ENCODE assay signal across 8 cellular contexts in the genomic region with DNA sequence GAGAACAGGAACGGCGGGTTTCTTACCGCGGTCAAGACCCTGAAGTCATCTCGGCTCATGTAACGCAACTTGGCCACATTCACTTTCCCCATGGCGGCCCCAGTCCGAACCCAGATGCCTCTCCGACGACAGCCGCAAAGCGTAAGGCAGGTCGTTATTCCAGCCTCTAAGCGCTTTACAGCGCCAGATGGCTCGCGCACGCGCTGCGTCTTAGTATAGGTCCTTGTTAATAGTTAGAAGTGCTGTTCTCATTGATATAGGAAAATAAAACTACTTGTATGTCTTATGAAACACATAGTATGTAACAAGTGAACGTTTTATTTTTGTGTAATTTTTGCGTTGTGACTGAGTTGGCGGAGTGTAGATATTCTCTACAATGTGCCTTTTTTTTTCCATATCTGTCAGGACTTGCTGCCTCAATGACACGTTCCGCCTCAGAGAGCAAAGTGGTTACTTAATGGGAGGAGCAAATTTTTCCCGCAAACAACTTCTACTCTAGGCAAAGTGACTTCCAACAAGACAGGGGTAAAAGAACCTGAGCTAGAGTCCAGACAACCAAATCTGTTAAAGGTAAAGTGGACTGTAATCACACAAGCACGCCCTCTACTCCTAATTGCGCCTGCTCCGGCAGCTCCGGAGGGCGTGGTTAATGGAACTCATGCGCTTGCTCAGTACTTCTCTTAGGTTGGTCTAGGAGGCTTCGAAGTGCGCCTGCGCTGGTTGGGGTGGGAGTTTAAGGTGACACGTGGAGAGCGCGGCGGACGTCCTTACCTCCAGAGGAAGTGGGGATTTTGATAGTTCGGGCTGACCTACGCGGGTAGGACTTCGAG. TPM values are rescaled to one million over a fixed set of nuclear protein-coding genes. Genes with fewer than 3 reads are reported as not detected.
A peak's percentile ranks its signal among the peaks of the same experiment; 100 is the strongest.
DNase-seq lines count a peak whose midpoint lies in the region; ATAC-seq and TF ChIP-seq lines count a peak whose summit lies in the region.

A gene (minus strand): TSS at position 148 of the 830 bp plus-strand sequence. CDS start 56 bp downstream, at position 92.

- H4K91ac ChIP-seq in H9 (ENCODE audit: insufficient read length, low read depth, low read length) = no peak within 1 kb of the TSS

- H3K4me2 ChIP-seq in H9 (ENCODE audit: insufficient read depth, insufficient read length, low read length) = peak within 1 kb of the TSS; percentile 56

- no peak within 1 kb of the TSS for H3T11ph ChIP-seq in H9 (ENCODE audit: low read length)

- peak within 1 kb of the TSS; percentile 35 for H3K27ac ChIP-seq in H9 (ENCODE audit: insufficient read length, low read depth, low read length)

- no peak within 1 kb of the TSS for H3K4ac ChIP-seq in H9 (ENCODE audit: low read depth, low read length)

- peaks cover 17 to 28% (median 26%) of the 10 kb centered on the region in 3 experiments for H3K36me3 Mint-ChIP-seq in H9 (ENCODE audit: insufficient read depth in 1 of 3, low read depth in 3 of 3)
- H3K36me3 Mint-ChIP-seq in nephron progenitor cell (ENCODE audit: low read depth) = peaks cover 35% of the 10 kb centered on the region

- no peak for TF ChIP-seq CTCF in H9 (conservative IDR thresholded peaks at IDR 0.05)
- TF ChIP-seq CTCF in nephron progenitor cell (IDR thresholded peaks at IDR 0.05) = no peak

- no peak within 1 kb of the TSS for H3K56ac ChIP-seq in H9 (ENCODE audit: insufficient read length, low read depth, low read length)

- no peaks in the 10 kb centered on the region for H3K27me3 ChIP-seq in H9 (ENCODE audit: insufficient read depth, low read length)
- H3K27me3 ChIP-seq in MG63 = no peaks in the 10 kb centered on the region

- H2AFZ ChIP-seq in H9 (ENCODE audit: low read length) = peak within 1 kb of the TSS; percentile 96

- no peak within 1 kb of the TSS for H2BK12ac ChIP-seq in H9 (ENCODE audit: insufficient read length, low read depth, low read length)

- peak within 1 kb of the TSS; percentile 84 for H3K18ac ChIP-seq in H9 (ENCODE audit: insufficient read length, low read depth, low read length)

- no peaks in the 10 kb centered on the region for H3K9me3 ChIP-seq in H9 (ENCODE audit: control insufficient read depth, low read depth, low read length)
- peaks cover 4% of the 10 kb centered on the region; the same call in 1 of the 2 replicates for H3K9me3 ChIP-seq in MG63

- H3K27me3 Mint-ChIP-seq in H9 (ENCODE audit: low read depth) = peaks cover 32% of the 10 kb centered on the region
- H3K27me3 Mint-ChIP-seq in nephron progenitor cell (ENCODE audit: low read depth, poor library complexity) = peaks cover 14% of the 10 kb centered on the region
- H3K27me3 Mint-ChIP-seq in stimulated activated naive CD8-positive, alpha-beta T cell treated with anti-CD3 and anti-CD28 coated beads, Interleukin-15, amount 100 ng/mL, for 72 hours = no peaks in the 10 kb centered on the region

- H3K27ac Mint-ChIP-seq in H9 (peak within 1 kb of the TSS; percentile 99 to 100 (median 99)), nephron progenitor cell (peak within 1 kb of the TSS; percentile 100)
- H3K27ac Mint-ChIP-seq in stimulated activated naive CD8-positive, alpha-beta T cell treated with anti-CD3 and anti-CD28 coated beads, Interleukin-15, amount 100 ng/mL, for 72 hours = peak within 1 kb of the TSS; percentile 100

- H3K23ac ChIP-seq in H9 (ENCODE audit: insufficient read length, low read depth, low read length) = no peak within 1 kb of the TSS

- peak within 1 kb of the TSS; percentile 86 for H3K4me3 ChIP-seq in MG63

- ATAC-seq in stimulated activated naive CD8-positive, alpha-beta T cell treated with anti-CD3 and anti-CD28 coated beads, Interleukin-15, amount 100 ng/mL, for 72 hours = peak; percentile 95

- no peak within 1 kb of the TSS for H2BK20ac ChIP-seq in H9 (ENCODE audit: low read depth, low read length, poor library complexity, severe bottlenecking)

- H3K9ac ChIP-seq in H9 (ENCODE audit: extremely low read depth, insufficient read length, low read length) = peak within 1 kb of the TSS; percentile 98

- peaks cover 5 to 7% of the 10 kb centered on the region in 2 experiments; a peak in 4 of 5 replicates for H3K9me3 Mint-ChIP-seq in H9
- peaks cover 21% of the 10 kb centered on the region for H3K9me3 Mint-ChIP-seq in nephron progenitor cell
- peaks cover 0 to 7% of the 10 kb centered on the region in 2 donors for H3K9me3 Mint-ChIP-seq in stimulated activated naive CD8-positive, alpha-beta T cell treated with anti-CD3 and anti-CD28 coated beads, Interleukin-15, amount 100 ng/mL, for 72 hours

- peaks cover 9% of the 10 kb centered on the region for H3K79me2 ChIP-seq in H9 (ENCODE audit: insufficient read depth, low read length)

- no peaks in the 10 kb centered on the region for H3K4me1 ChIP-seq in H9 (ENCODE audit: insufficient read depth, low read length)

- no peak within 1 kb of the TSS for H4K5ac ChIP-seq in H9 (ENCODE audit: insufficient read length, low read depth, low read length)

- H3K14ac ChIP-seq in H9 (ENCODE audit: insufficient read depth, low read length) = peak within 1 kb of the TSS; percentile 92; the same call in 1 of the 2 replicates

- H3K4me3 Mint-ChIP-seq in H9 = peak within 1 kb of the TSS; percentile 96 to 97
- H3K4me3 Mint-ChIP-seq in nephron progenitor cell = peak within 1 kb of the TSS; percentile 97
- H3K4me3 Mint-ChIP-seq in stimulated activated naive CD8-positive, alpha-beta T cell treated with anti-CD3 and anti-CD28 coated beads, Interleukin-15, amount 100 ng/mL, for 72 hours = peak within 1 kb of the TSS; percentile 72 to 90

- no peaks in the 10 kb centered on the region for H4K20me1 ChIP-seq in H9 (ENCODE audit: control insufficient read depth, insufficient read depth, insufficient read length)

- no peak within 1 kb of the TSS for H4K8ac ChIP-seq in H9 (replicated peaks; ENCODE audit: insufficient read length, low read depth, low read length)

- H3K36me3 ChIP-seq in MG63 = peaks cover 14% of the 10 kb centered on the region

- H2BK120ac ChIP-seq in H9 (ENCODE audit: low read depth, low read length, poor library complexity, severe bottlenecking) = no peak within 1 kb of the TSS

- WGBS in H9 (ENCODE audit: extremely low coverage, insufficient read length, low lambda C conversion rate) = no CpG with 5 or more reads among the region's 44 CpGs

- H3K79me1 ChIP-seq in H9 (ENCODE audit: insufficient read depth, low read depth, low read length, poor library complexity, severe bottlenecking) = peaks cover 2% of the 10 kb centered on the region

- peak within 1 kb of the TSS; percentile 49 for H2BK5ac ChIP-seq in H9 (ENCODE audit: insufficient read length, low read length)

- no peak within 1 kb of the TSS for H2BK15ac ChIP-seq in H9 (ENCODE audit: low read depth, low read length)

- peak; percentile 96 for DNase-seq in ELR (ENCODE audit: low read depth)
- DNase-seq in H9 = peak; percentile 96
- DNase-seq in MG63 = peak; percentile 98
- DNase-seq in SHP77 treated with DMSO at 0.1 percent for 48 hours (lab: John Stamatoyannopoulos, UW) = peak; percentile 98
- DNase-seq in activated effector memory CD4-positive, alpha-beta T cell treated with anti-CD3 and anti-CD28 coated beads, Interleukin-2, amount 50 U/mL, for 16 hours = peak; percentile 96
- peak; percentile 92 for DNase-seq in fibroblast of the conjunctiva (ENCODE audit: low read depth)
- peak; percentile 87 for DNase-seq in nephron progenitor cell
- DNase-seq in stimulated activated naive CD8-positive, alpha-beta T cell treated with anti-CD3 and anti-CD28 coated beads, Interleukin-15, amount 100 ng/mL, for 72 hours = peak; percentile 88 to 96

- H2AK5ac ChIP-seq in H9 (ENCODE audit: insufficient read length, low read length) = no peak within 1 kb of the TSS

- H3K4me1 Mint-ChIP-seq in H9 (peaks cover 12 to 13% of the 10 kb centered on the region in 2 experiments), nephron progenitor cell (peaks cover 26% of the 10 kb centered on the region)
- H3K4me1 Mint-ChIP-seq in stimulated activated naive CD8-positive, alpha-beta T cell treated with anti-CD3 and anti-CD28 coated beads, Interleukin-15, amount 100 ng/mL, for 72 hours = peaks cover 41% of the 10 kb centered on the region

- no peaks in the 10 kb centered on the region for H3K23me2 ChIP-seq in H9 (ENCODE audit: insufficient read length, low read depth, low read length, poor library complexity, severe bottlenecking)

RNA-seq across cellular contexts. Expression of the gene that starts here (rescaled TPM):
- 39.5 and 42.2 TPM in 2 replicates for total RNA-seq in H9 (2021)
- total RNA-seq in MG63 (2014; rRNA removed; shearing (Covaris generic); ENCODE audit: low replicate concordance) = 28.4 and 29.2 TPM in 2 replicates

Comparison
In these comparisons a context has a peak if more than half of its experiments do, and no peak if none do; other contexts are left out.
1. Peak in every context shown above with its lines: DNase-seq, ATAC-seq, H3K4me3 ChIP-seq and H3K27ac ChIP-seq.